ENCODE assay signal across 1 cellular context in the genomic region with DNA sequence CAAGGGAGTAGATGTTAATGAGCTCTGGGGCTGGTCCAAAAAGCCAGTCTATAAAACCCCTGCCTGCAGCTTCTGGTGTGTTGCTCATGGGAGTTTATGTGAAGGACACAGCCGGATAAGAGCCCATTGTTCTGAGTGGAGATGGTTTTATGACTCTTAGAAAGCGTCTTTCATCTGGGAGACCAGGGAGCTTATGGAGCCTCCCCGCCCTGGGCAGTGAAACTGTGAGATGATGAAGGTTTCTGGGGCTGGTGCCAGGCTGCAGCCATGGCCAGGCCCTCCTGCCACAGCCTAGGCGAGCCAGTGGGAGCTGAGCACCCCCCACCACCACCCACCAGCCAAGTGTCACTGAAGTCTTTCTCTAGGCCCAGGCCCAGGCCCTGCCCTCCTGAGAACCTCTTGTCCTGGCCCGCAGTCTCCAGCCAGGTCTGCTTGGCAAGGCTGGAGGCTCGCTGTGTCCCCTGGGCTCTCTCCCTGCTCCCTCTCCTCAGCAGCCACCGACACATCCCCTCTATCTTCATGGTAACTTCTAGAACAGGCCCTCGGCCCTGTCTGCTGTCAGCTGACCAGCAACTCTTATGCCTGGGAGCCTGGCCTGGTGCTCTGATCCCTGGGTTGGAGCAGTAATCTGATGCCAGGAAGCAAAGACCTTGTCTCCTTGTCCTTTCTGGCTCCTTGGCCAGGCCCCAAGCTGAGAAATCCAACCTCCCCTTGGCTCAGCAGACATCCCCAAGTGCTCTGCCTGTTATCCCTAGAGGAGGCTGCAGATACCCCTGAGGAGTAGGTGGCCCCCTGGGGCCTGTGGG.
TF ChIP-seq lines count a peak whose summit lies in the region.

No MANE protein-coding gene starts in this region.

TF ChIP-seq in HEK293, 187 proteins besides CTCF, POLR2A, EP300 and RAD21 (continued from another document and continues in another):
- TF ChIP-seq, protein P1, sequence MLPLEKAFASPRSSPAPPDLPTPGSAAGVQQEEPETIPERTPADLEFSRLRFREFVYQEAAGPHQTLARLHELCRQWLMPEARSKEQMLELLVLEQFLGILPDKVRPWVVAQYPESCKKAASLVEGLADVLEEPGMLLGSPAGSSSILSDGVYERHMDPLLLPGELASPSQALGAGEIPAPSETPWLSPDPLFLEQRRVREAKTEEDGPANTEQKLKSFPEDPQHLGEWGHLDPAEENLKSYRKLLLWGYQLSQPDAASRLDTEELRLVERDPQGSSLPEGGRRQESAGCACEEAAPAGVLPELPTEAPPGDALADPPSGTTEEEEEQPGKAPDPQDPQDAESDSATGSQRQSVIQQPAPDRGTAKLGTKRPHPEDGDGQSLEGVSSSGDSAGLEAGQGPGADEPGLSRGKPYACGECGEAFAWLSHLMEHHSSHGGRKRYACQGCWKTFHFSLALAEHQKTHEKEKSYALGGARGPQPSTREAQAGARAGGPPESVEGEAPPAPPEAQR (tag by site-specific recombination; IDR thresholded peaks at IDR 0.05), result no peak
- no peak for TF ChIP-seq SETDB1 (IDR thresholded peaks at IDR 0.05; ENCODE audit: insufficient read length, low read length)
- TF ChIP-seq, protein P2, sequence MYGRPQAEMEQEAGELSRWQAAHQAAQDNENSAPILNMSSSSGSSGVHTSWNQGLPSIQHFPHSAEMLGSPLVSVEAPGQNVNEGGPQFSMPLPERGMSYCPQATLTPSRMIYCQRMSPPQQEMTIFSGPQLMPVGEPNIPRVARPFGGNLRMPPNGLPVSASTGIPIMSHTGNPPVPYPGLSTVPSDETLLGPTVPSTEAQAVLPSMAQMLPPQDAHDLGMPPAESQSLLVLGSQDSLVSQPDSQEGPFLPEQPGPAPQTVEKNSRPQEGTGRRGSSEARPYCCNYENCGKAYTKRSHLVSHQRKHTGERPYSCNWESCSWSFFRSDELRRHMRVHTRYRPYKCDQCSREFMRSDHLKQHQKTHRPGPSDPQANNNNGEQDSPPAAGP (tag by site-specific recombination; IDR thresholded peaks at IDR 0.05), result peak; percentile 84
- no peak for TF ChIP-seq ZNF423 (tag by site-specific recombination; IDR thresholded peaks at IDR 0.05)
- no peak for TF ChIP-seq ZNF138 (tag by site-specific recombination; IDR thresholded peaks at IDR 0.05; ENCODE audit: borderline replicate concordance)
- TF ChIP-seq ZBTB17 (tag by site-specific recombination; IDR thresholded peaks at IDR 0.05), result peak; percentile 92
- TF ChIP-seq ZSCAN16 (tag by site-specific recombination; IDR thresholded peaks at IDR 0.05), result no peak
- TF ChIP-seq, protein P3, sequence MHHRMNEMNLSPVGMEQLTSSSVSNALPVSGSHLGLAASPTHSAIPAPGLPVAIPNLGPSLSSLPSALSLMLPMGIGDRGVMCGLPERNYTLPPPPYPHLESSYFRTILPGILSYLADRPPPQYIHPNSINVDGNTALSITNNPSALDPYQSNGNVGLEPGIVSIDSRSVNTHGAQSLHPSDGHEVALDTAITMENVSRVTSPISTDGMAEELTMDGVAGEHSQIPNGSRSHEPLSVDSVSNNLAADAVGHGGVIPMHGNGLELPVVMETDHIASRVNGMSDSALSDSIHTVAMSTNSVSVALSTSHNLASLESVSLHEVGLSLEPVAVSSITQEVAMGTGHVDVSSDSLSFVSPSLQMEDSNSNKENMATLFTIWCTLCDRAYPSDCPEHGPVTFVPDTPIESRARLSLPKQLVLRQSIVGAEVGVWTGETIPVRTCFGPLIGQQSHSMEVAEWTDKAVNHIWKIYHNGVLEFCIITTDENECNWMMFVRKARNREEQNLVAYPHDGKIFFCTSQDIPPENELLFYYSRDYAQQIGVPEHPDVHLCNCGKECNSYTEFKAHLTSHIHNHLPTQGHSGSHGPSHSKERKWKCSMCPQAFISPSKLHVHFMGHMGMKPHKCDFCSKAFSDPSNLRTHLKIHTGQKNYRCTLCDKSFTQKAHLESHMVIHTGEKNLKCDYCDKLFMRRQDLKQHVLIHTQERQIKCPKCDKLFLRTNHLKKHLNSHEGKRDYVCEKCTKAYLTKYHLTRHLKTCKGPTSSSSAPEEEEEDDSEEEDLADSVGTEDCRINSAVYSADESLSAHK (tag by site-specific recombination; IDR thresholded peaks at IDR 0.05), result peak; percentile 52; the same call in 1 of the 2 replicates
- no peak for TF ChIP-seq ZNF670 (tag by site-specific recombination; IDR thresholded peaks at IDR 0.05; ENCODE audit: low read depth)
- no peak for TF ChIP-seq ZNF530 (tag by site-specific recombination; IDR thresholded peaks at IDR 0.05; ENCODE audit: low read depth)
- no peak for TF ChIP-seq KLF16 (tag by site-specific recombination; IDR thresholded peaks at IDR 0.05)
- no peak for TF ChIP-seq ZNF610 (tag by site-specific recombination; IDR thresholded peaks at IDR 0.05; ENCODE audit: borderline replicate concordance)
- no peak for TF ChIP-seq ZNF555 (tag by site-specific recombination; conservative IDR thresholded peaks at IDR 0.05)
- TF ChIP-seq ZBTB7A (tag by site-specific recombination; IDR thresholded peaks at IDR 0.05; ENCODE audit: low read depth), result no peak
- TF ChIP-seq SCRT1 (tag by site-specific recombination; IDR thresholded peaks at IDR 0.05; ENCODE audit: borderline replicate concordance), result no peak
- TF ChIP-seq ZBTB8A (tag by site-specific recombination; IDR thresholded peaks at IDR 0.05), result peak; percentile 27; the same call in 1 of the 2 replicates
- TF ChIP-seq ZNF16 (tag by site-specific recombination; IDR thresholded peaks at IDR 0.05; ENCODE audit: low read depth), result no peak
- TF ChIP-seq ZNF664 (tag by site-specific recombination; IDR thresholded peaks at IDR 0.05), result no peak
- TF ChIP-seq, protein P4, sequence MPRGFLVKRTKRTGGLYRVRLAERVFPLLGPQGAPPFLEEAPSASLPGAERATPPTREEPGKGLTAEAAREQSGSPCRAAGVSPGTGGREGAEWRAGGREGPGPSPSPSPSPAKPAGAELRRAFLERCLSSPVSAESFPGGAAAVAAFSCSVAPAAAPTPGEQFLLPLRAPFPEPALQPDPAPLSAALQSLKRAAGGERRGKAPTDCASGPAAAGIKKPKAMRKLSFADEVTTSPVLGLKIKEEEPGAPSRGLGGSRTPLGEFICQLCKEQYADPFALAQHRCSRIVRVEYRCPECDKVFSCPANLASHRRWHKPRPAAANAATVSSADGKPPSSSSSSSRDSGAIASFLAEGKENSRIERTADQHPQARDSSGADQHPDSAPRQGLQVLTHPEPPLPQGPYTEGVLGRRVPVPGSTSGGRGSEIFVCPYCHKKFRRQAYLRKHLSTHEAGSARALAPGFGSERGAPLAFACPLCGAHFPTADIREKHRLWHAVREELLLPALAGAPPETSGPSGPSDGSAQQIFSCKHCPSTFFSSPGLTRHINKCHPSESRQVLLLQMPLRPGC (tag by site-specific recombination; IDR thresholded peaks at IDR 0.05), result no peak
- TF ChIP-seq ZIC2 (tag by site-specific recombination; IDR thresholded peaks at IDR 0.05), result peak; percentile 95
- TF ChIP-seq, protein P5, sequence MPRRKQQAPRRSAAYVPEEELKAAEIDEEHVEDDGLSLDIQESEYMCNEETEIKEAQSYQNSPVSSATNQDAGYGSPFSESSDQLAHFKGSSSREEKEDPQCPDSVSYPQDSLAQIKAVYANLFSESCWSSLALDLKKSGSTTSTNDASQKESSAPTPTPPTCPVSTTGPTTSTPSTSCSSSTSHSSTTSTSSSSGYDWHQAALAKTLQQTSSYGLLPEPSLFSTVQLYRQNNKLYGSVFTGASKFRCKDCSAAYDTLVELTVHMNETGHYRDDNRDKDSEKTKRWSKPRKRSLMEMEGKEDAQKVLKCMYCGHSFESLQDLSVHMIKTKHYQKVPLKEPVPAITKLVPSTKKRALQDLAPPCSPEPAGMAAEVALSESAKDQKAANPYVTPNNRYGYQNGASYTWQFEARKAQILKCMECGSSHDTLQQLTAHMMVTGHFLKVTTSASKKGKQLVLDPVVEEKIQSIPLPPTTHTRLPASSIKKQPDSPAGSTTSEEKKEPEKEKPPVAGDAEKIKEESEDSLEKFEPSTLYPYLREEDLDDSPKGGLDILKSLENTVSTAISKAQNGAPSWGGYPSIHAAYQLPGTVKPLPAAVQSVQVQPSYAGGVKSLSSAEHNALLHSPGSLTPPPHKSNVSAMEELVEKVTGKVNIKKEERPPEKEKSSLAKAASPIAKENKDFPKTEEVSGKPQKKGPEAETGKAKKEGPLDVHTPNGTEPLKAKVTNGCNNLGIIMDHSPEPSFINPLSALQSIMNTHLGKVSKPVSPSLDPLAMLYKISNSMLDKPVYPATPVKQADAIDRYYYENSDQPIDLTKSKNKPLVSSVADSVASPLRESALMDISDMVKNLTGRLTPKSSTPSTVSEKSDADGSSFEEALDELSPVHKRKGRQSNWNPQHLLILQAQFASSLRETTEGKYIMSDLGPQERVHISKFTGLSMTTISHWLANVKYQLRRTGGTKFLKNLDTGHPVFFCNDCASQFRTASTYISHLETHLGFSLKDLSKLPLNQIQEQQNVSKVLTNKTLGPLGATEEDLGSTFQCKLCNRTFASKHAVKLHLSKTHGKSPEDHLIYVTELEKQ (tag by site-specific recombination; IDR thresholded peaks at IDR 0.05; ENCODE audit: borderline replicate concordance), result no peak
- TF ChIP-seq ZNF843 (tag by site-specific recombination; IDR thresholded peaks at IDR 0.05), result 0 out of 2 replicates have a peak, but pooled peaks have one; percentile 19
- no peak for TF ChIP-seq ZNF239 (tag by site-specific recombination; IDR thresholded peaks at IDR 0.05)
- TF ChIP-seq, protein P6, sequence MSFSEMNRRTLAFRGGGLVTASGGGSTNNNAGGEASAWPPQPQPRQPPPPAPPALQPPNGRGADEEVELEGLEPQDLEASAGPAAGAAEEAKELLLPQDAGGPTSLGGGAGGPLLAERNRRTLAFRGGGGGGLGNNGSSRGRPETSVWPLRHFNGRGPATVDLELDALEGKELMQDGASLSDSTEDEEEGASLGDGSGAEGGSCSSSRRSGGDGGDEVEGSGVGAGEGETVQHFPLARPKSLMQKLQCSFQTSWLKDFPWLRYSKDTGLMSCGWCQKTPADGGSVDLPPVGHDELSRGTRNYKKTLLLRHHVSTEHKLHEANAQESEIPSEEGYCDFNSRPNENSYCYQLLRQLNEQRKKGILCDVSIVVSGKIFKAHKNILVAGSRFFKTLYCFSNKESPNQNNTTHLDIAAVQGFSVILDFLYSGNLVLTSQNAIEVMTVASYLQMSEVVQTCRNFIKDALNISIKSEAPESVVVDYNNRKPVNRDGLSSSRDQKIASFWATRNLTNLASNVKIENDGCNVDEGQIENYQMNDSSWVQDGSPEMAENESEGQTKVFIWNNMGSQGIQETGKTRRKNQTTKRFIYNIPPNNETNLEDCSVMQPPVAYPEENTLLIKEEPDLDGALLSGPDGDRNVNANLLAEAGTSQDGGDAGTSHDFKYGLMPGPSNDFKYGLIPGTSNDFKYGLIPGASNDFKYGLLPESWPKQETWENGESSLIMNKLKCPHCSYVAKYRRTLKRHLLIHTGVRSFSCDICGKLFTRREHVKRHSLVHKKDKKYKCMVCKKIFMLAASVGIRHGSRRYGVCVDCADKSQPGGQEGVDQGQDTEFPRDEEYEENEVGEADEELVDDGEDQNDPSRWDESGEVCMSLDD (tag by site-specific recombination; IDR thresholded peaks at IDR 0.05), result no peak
- 0 out of 2 replicates have a peak, but pooled peaks have one; percentile 18 for TF ChIP-seq SP7 (tag by site-specific recombination; IDR thresholded peaks at IDR 0.05)
- TF ChIP-seq ZXDB (tag by site-specific recombination; IDR thresholded peaks at IDR 0.05), result 0 out of 2 replicates have a peak, but pooled peaks have one; percentile 40
- TF ChIP-seq PRDM1 (tag by site-specific recombination; IDR thresholded peaks at IDR 0.05), result no peak
- TF ChIP-seq ZNF501 (tag by site-specific recombination; IDR thresholded peaks at IDR 0.05), result no peak
- peak; percentile 96 for TF ChIP-seq GLIS1 (tag by site-specific recombination; IDR thresholded peaks at IDR 0.05)
- no peak for TF ChIP-seq ZNF521 (tag by site-specific recombination; IDR thresholded peaks at IDR 0.05)
- TF ChIP-seq ZNF202 (tag by site-specific recombination; IDR thresholded peaks at IDR 0.05; ENCODE audit: borderline replicate concordance), result no peak
- no peak for TF ChIP-seq ZNF560 (tag by site-specific recombination; IDR thresholded peaks at IDR 0.05; ENCODE audit: borderline replicate concordance)
- no peak for TF ChIP-seq ZNF76 (tag by site-specific recombination; IDR thresholded peaks at IDR 0.05; ENCODE audit: borderline replicate concordance, low read depth)
- peak; percentile 39; the same call in 1 of the 2 replicates for TF ChIP-seq GLIS2 (tag by site-specific recombination; IDR thresholded peaks at IDR 0.05)
- TF ChIP-seq, protein P7, sequence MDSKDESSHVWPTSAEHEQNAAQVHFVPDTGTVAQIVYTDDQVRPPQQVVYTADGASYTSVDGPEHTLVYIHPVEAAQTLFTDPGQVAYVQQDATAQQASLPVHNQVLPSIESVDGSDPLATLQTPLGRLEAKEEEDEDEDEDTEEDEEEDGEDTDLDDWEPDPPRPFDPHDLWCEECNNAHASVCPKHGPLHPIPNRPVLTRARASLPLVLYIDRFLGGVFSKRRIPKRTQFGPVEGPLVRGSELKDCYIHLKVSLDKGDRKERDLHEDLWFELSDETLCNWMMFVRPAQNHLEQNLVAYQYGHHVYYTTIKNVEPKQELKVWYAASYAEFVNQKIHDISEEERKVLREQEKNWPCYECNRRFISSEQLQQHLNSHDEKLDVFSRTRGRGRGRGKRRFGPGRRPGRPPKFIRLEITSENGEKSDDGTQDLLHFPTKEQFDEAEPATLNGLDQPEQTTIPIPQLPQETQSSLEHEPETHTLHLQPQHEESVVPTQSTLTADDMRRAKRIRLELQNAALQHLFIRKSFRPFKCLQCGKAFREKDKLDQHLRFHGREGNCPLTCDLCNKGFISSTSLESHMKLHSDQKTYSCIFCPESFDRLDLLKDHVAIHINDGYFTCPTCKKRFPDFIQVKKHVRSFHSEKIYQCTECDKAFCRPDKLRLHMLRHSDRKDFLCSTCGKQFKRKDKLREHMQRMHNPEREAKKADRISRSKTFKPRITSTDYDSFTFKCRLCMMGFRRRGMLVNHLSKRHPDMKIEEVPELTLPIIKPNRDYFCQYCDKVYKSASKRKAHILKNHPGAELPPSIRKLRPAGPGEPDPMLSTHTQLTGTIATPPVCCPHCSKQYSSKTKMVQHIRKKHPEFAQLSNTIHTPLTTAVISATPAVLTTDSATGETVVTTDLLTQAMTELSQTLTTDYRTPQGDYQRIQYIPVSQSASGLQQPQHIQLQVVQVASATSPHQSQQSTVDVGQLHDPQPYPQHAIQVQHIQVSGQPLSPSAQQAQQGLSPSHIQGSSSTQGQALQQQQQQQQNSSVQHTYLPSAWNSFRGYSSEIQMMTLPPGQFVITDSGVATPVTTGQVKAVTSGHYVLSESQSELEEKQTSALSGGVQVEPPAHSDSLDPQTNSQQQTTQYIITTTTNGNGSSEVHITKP (tag by site-specific recombination; IDR thresholded peaks at IDR 0.05), result no peak
- no peak for TF ChIP-seq ZNF221 (tag by site-specific recombination; IDR thresholded peaks at IDR 0.05; ENCODE audit: borderline replicate concordance)
- no peak for TF ChIP-seq ZNF629 (tag by site-specific recombination; IDR thresholded peaks at IDR 0.05)
- TF ChIP-seq ZNF341 (tag by site-specific recombination; IDR thresholded peaks at IDR 0.05; ENCODE audit: low read depth), result peak; percentile 45; the same call in 1 of the 2 replicates
- TF ChIP-seq ZNF549 (tag by site-specific recombination; IDR thresholded peaks at IDR 0.05), result no peak
- TF ChIP-seq EGR2 (tag by site-specific recombination; IDR thresholded peaks at IDR 0.05; ENCODE audit: low read depth), result peak; percentile 48; the same call in 1 of the 2 replicates
